In the genomic region with DNA sequence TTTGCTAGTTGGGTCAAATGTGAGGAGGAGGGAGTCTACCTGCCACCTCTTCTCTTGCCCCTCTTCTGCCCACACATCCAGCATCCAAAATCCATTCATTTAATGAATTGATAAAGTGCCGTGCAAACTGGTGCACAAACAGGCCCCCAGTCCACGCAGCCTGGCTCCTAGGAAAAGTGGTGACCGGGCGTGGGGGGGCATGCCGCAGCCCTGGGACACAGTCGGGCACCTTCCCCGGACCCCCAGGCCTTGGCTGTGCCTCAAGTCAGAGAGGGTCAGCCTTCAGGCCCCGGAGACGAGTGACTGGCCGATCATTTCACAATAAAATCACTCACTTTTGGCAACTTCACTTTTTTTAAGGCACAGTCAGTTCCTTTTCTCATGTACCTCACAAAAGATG, we compare ENCODE assay signal across 29 cellular contexts. TPM values are rescaled to one million over a fixed set of nuclear protein-coding genes. Genes with fewer than 3 reads are reported as not detected.
"Had no signal": no experiment of that assay in that cellular context is flagged by ENCODE, and none has a peak within 500 bp of the region (broad histone marks: within the 10 kb centered on the region; RNA-seq: fewer than 3 reads in every experiment).

No MANE protein-coding gene starts in this region.

- H3K27ac ChIP-seq: RWPE1, WERI-Rb-1 had no signal

- H3K36me3 ChIP-seq: WERI-Rb-1 had no signal

- H3K9me3 ChIP-seq: adrenal gland, Peyer's patch had no signal

- DNase-seq: activated CD4-positive, alpha-beta memory T cell treated with anti-CD3 and anti-CD28 coated beads, Interleukin-2, amount 10 ng/mL, durations not matched to agents 7 days and 5 days; activated CD4-positive, alpha-beta T cell treated with anti-CD3 and anti-CD28 coated beads for 36 hours; activated CD4-positive, alpha-beta T cell treated with anti-CD3 and anti-CD28 coated beads, Interleukin-2, amount 50 U/mL, for 1 hour; activated naive CD4-positive, alpha-beta T cell treated with anti-CD3 and anti-CD28 coated beads, Interleukin-2, amount 50 U/mL, for 16 hours; activated naive CD8-positive, alpha-beta T cell treated with anti-CD3 and anti-CD28 coated beads, Interleukin-2, amount 10 ng/mL, durations not matched to agents 7 days and 5 days; activated T-cell treated with anti-CD3 and anti-CD28 coated beads, Interleukin-2, amount 50 U/mL, for 72 hours; anterior cingulate cortex; caudate nucleus; IMR-90; Kasumi-1; KBM-7; NCI-H1092; NCI-H1417; NCI-H1930; NCI-H345; NCI-H510A; NCI-H526 treated with DMSO at 0.1 percent for 48 hours; NCI-H82; Peyer's patch; SHP77 treated with DMSO at 0.1 percent for 48 hours; T-helper 1 cell; WERI-Rb-1 had no signal

- H3K4me3 ChIP-seq: adrenal gland, Peyer's patch had no signal

- ATAC-seq: activated CD4-positive, alpha-beta T cell treated with anti-CD3 and anti-CD28 coated beads for 36 hours; activated T-cell treated with anti-CD3 and anti-CD28 coated beads, Interleukin-2, amount 50 U/mL, for 72 hours had no signal

- H3K27me3 ChIP-seq: adrenal gland, Peyer's patch had no signal

RNA-seq across cellular contexts. Expression of a gene that starts 21.1 kb away (rescaled TPM):
- total RNA-seq: activated CD4-positive, alpha-beta memory T cell treated with anti-CD3 and anti-CD28 coated beads, Interleukin-2, amount 10 ng/mL, durations not matched to agents 7 days and 5 days; activated CD4-positive, alpha-beta T cell treated with anti-CD3 and anti-CD28 coated beads for 36 hours; activated CD8-positive, alpha-beta memory T cell treated with anti-CD3 and anti-CD28 coated beads for 36 hours; activated naive CD8-positive, alpha-beta T cell treated with anti-CD3 and anti-CD28 coated beads, Interleukin-2, amount 10 ng/mL, durations not matched to agents 7 days and 5 days; activated T-cell treated with anti-CD3 and anti-CD28 coated beads, Interleukin-2, amount 50 U/mL, for 72 hours; activated T-helper 2 cell treated with anti-CD3 and anti-CD28 coated beads, Interferon-gamma antibody, Interleukin-2, Interleukin-4, amounts not matched to agents 10 μg/mL and 5 μg/mL and 100 μg/mL, durations not matched to agents 14 hours and 24 hours and 36 hours; IMR-90; M059J; SK-MEL-5; T-helper 2 cell treated with Interferon-gamma antibody and Interleukin-4, amounts not matched to agents 100 ng/mL and 5 ng/mL, for 36 hours had no signal
